8 cellular contexts compared by ENCODE assay signal in genomic region chr1:198699167-198700015, GRCh38.
DNase-seq lines count a peak whose midpoint lies in the region; ATAC-seq and TF ChIP-seq lines count a peak whose summit lies in the region.

No MANE protein-coding gene starts in this region.

- DNase-seq in Calu3 (peak; percentile 82), chondrocyte (ENCODE audit: low spot score) (peak; percentile 64), medulla oblongata (ENCODE audit: extremely low spot score) (peak; percentile 48), SIG-M5 treated with dmso at 0.1 percent for 504 hours (lab: John Stamatoyannopoulos, UW; ENCODE audit: unreplicated experiment) (no peak)
- DNase-seq in activated CD4-positive, alpha-beta T cell treated with anti-CD3 and anti-CD28 coated beads for 4 hours, result peak; percentile 72 to 78
- peak; percentile 33 to 39 for DNase-seq in stimulated activated CD8-positive, alpha-beta memory T cell treated with anti-CD3 and anti-CD28 coated beads, Interleukin-2, amount 100 ng/mL, for 1 hour (ENCODE audit: low read depth in 2 of 2)

- CTCF ChIA-PET in Calu3 (lab: Charles Lee), result interaction anchor here (0.6 to 1.0 kb wide), 3 partner anchors 13 to 466 kb away, joined by 3 to 12 read pairs (median 5); no protein-coding TSS in a partner anchor

- H3K27me3 Mint-ChIP-seq in Calu3 (ENCODE audit: unreplicated experiment), result no peaks in the 10 kb centered on the region
- H3K27me3 Mint-ChIP-seq in chondrocyte (ENCODE audit: low read depth), result no peaks in the 10 kb centered on the region

- H3K4me3 Mint-ChIP-seq in Calu3 (ENCODE audit: low read depth, unreplicated experiment) (peak overlapping the region; percentile 33), chondrocyte (ENCODE audit: unreplicated experiment) (peak overlapping the region; percentile 17)

- ATAC-seq in GM21619 (IDR thresholded peaks at IDR 0.05; ENCODE audit: unreplicated experiment), result no peak

- peaks cover 7% of the 10 kb centered on the region for H3K36me3 Mint-ChIP-seq in Calu3 (ENCODE audit: insufficient read depth, unreplicated experiment)
- no peaks in the 10 kb centered on the region for H3K36me3 Mint-ChIP-seq in chondrocyte (ENCODE audit: low read depth)

- no TSS peak for BruUV-seq in Calu3 (replicated peaks; lab: Mats Ljungman, UMichigan)

- TF ChIP-seq CTCF in Calu3 (IDR thresholded peaks at IDR 0.05; ENCODE audit: unreplicated experiment) (peak; percentile 90), LNCAP (IDR thresholded peaks at IDR 0.05) (peak; percentile 99), chondrocyte (IDR thresholded peaks at IDR 0.05) (peak; percentile 84)

- intact Hi-C loops in Calu3 (cut with micrococcal nuclease; ENCODE audit: unreplicated experiment), result loop anchor here (1.0 kb wide), 1 partner anchor 1178 kb away; no protein-coding TSS in a partner anchor

- H3K27ac Mint-ChIP-seq in Calu3 (ENCODE audit: unreplicated experiment), result peak overlapping the region; percentile 84
- peak overlapping the region; percentile 43 for H3K27ac Mint-ChIP-seq in chondrocyte (ENCODE audit: unreplicated experiment)

- H3K4me1 Mint-ChIP-seq in Calu3 (ENCODE audit: low read depth, unreplicated experiment) (peaks cover 24% of the 10 kb centered on the region), chondrocyte (ENCODE audit: low read depth) (peaks cover 22% of the 10 kb centered on the region)

- no peaks in the 10 kb centered on the region for H3K9me3 Mint-ChIP-seq in Calu3 (ENCODE audit: low read depth, unreplicated experiment)
- H3K9me3 Mint-ChIP-seq in chondrocyte (ENCODE audit: low read depth), result no peaks in the 10 kb centered on the region
